In genomic region chr9:125805057-125805456, GRCh38 we compare ENCODE assay signal across 21 cellular contexts. TPM values are rescaled to one million over a fixed set of nuclear protein-coding genes. Genes with fewer than 3 reads are reported as not detected.
DNase-seq lines count a peak whose midpoint lies in the region; FAIRE-seq and TF ChIP-seq lines count a peak whose summit lies in the region.
"Had no signal": no experiment of that assay in that cellular context is flagged by ENCODE, and none has a peak within 500 bp of the region (broad histone marks: within the 10 kb centered on the region; RNA-seq: fewer than 3 reads in every experiment).

No MANE protein-coding gene starts in this region.

- no peak overlapping the region for H2AFZ ChIP-seq in parathyroid adenoma
- H2AFZ ChIP-seq: GM23338 had no signal

- H3K36me3 ChIP-seq in BJ (ENCODE audit: control insufficient read depth, insufficient read depth, low read length) = no peaks in the 10 kb centered on the region
- H3K36me3 ChIP-seq in MG63 = no peaks in the 10 kb centered on the region; the same call in 1 of the 2 replicates
- no peaks in the 10 kb centered on the region for H3K36me3 ChIP-seq in parathyroid adenoma (ENCODE audit: control insufficient read depth, insufficient read depth, low read length)
- H3K36me3 ChIP-seq: adrenal gland, esophagus muscularis mucosa, neutrophil, upper lobe of right lung had no signal

- TF ChIP-seq CTCF in BJ (IDR thresholded peaks at IDR 0.05; ENCODE audit: insufficient read depth, low read depth, low read length) = no peak
- no peak for TF ChIP-seq CTCF in fibroblast of the aortic adventitia (IDR thresholded peaks at IDR 0.05; ENCODE audit: insufficient read depth, low read length)
- no peak for TF ChIP-seq CTCF in parathyroid adenoma (IDR thresholded peaks at IDR 0.05)

- CTCF ChIA-PET in BJ (lab: Yijun Ruan, JAX) = no interaction called here

- in situ Hi-C loops in G401 (cut with HindIII; ENCODE audit: low sequenced_read_pairs) = no loop called here

- H3K27ac ChIP-seq in parathyroid adenoma = no peak overlapping the region
- H3K27ac ChIP-seq: adrenal gland; BLaER1 treated with 17β-estradiol and CSF1 and Interleukin-3, amounts not matched to agents 10 nM and 100 nM; dorsolateral prefrontal cortex; neutrophil; upper lobe of right lung had no signal

- peaks cover 22% of the 10 kb centered on the region for H3K79me2 ChIP-seq in parathyroid adenoma

- peaks cover 2% of the 10 kb centered on the region for H3K4me1 ChIP-seq in parathyroid adenoma
- H3K4me1 ChIP-seq: BLaER1 treated with 17β-estradiol and CSF1 and Interleukin-3, amounts not matched to agents 10 nM and 100 nM; upper lobe of right lung had no signal

- no peak overlapping the region for H3K9ac ChIP-seq in parathyroid adenoma
- H3K9ac ChIP-seq: BLaER1 treated with 17β-estradiol and CSF1 and Interleukin-3, amounts not matched to agents 10 nM and 100 nM had no signal

- peak; percentile 52 for DNase-seq in BJ (ENCODE audit: low read depth)
- DNase-seq in MG63 = peak; percentile 50
- DNase-seq in fibroblast of the aortic adventitia (ENCODE audit: low read depth) = peak; percentile 95
- no peak for DNase-seq in AML-193 (lab: John Stamatoyannopoulos, UW)
- DNase-seq in RCC 7860 (ENCODE audit: low spot score) = no peak
- DNase-seq in cortex of kidney (lab: John Stamatoyannopoulos, UW) = no peak
- no peak for DNase-seq in G401 (ENCODE audit: low spot score)
- DNase-seq: activated CD4-positive, alpha-beta T cell treated with anti-CD3 and anti-CD28 coated beads, Interleukin-2, amount 10 ng/mL, durations not matched to agents 24 days and 14 days; activated T-cell treated with anti-CD3 and anti-CD28 coated beads, Interleukin-2, amount 50 U/mL, for 1 hour; adrenal gland; dorsolateral prefrontal cortex; mesendoderm; NK-92 treated with Interleukin-12 subunit alpha and Interleukin-12 subunit beta, amount 100 ng/mL, for 24 hours; T-helper 9 cell; upper lobe of right lung had no signal

- POLR2A ChIA-PET in BJ (lab: Charles Lee) = no interaction called here

- no peaks in the 10 kb centered on the region for H3K9me3 ChIP-seq in MG63
- H3K9me3 ChIP-seq in parathyroid adenoma (ENCODE audit: control insufficient read depth, low read length) = no peaks in the 10 kb centered on the region
- H3K9me3 ChIP-seq: adrenal gland; BLaER1 treated with 17β-estradiol and CSF1 and Interleukin-3, amounts not matched to agents 10 nM and 100 nM; esophagus muscularis mucosa; neutrophil; upper lobe of right lung had no signal

- H3K4me3 ChIP-seq in BJ (ENCODE audit: low read depth, low read length) (no peak overlapping the region), MG63 (no peak overlapping the region), fibroblast of the aortic adventitia (ENCODE audit: low read depth, low read length) (no peak overlapping the region), parathyroid adenoma (ENCODE audit: low read depth, low read length) (no peak overlapping the region)
- H3K4me3 ChIP-seq: adrenal gland; BLaER1 treated with 17β-estradiol and CSF1 and Interleukin-3, amounts not matched to agents 10 nM and 100 nM; dorsolateral prefrontal cortex; esophagus muscularis mucosa; GM23338; skin epidermis; upper lobe of right lung had no signal

- H3K27me3 ChIP-seq in BJ (ENCODE audit: control insufficient read depth, insufficient read depth, low read length) = no peaks in the 10 kb centered on the region
- H3K27me3 ChIP-seq in MG63 = no peaks in the 10 kb centered on the region
- H3K27me3 ChIP-seq in parathyroid adenoma (ENCODE audit: control insufficient read depth, insufficient read depth, low read length) = no peaks in the 10 kb centered on the region
- H3K27me3 ChIP-seq: adrenal gland; BLaER1 treated with 17β-estradiol and CSF1 and Interleukin-3, amounts not matched to agents 10 nM and 100 nM; dorsolateral prefrontal cortex; esophagus muscularis mucosa; neutrophil; upper lobe of right lung had no signal

- no peak for FAIRE-seq in RCC 7860 (lab: Jason Lieb, UNC)

- peak overlapping the region; percentile 18 for H3K4me2 ChIP-seq in parathyroid adenoma (ENCODE audit: low read length)
- H3K4me2 ChIP-seq: BLaER1 treated with 17β-estradiol and CSF1 and Interleukin-3, amounts not matched to agents 10 nM and 100 nM; GM23338 had no signal

RNA-seq across cellular contexts. Expression of gene PBX3, which starts 57.9 kb away (rescaled TPM):
- 27.9 and 31.7 TPM in 2 replicates for polyA plus RNA-seq in BJ (2011; rRNA removed)
- 20.9 and 26.8 TPM in 2 replicates for polyA minus RNA-seq in BJ (2011; rRNA and poly(A)+ RNA removed)
- 12.4 and 18.7 TPM in 2 replicates for total RNA-seq in MG63 (2014; rRNA removed; shearing (Covaris generic); ENCODE audit: low replicate concordance)
- 42.6 and 62.4 TPM in 2 replicates for total RNA-seq in fibroblast of the aortic adventitia (ENCODE audit: low replicate concordance)
- total RNA-seq in G401 (2014; rRNA removed; shearing (Covaris generic)) = 17.0 and 44.9 TPM in 2 replicates

Comparison
In these comparisons a context has a peak if more than half of its experiments do, and no peak if none do; other contexts are left out.
1. DNase-seq: peak in BJ (single experiment), MG63 (single experiment) and fibroblast of the aortic adventitia (single experiment); none in AML-193 (0 of 2), RCC 7860 (single experiment), cortex of kidney (single experiment) and G401 (single experiment).